ENCODE assay signal across 8 cellular contexts in the genomic region with DNA sequence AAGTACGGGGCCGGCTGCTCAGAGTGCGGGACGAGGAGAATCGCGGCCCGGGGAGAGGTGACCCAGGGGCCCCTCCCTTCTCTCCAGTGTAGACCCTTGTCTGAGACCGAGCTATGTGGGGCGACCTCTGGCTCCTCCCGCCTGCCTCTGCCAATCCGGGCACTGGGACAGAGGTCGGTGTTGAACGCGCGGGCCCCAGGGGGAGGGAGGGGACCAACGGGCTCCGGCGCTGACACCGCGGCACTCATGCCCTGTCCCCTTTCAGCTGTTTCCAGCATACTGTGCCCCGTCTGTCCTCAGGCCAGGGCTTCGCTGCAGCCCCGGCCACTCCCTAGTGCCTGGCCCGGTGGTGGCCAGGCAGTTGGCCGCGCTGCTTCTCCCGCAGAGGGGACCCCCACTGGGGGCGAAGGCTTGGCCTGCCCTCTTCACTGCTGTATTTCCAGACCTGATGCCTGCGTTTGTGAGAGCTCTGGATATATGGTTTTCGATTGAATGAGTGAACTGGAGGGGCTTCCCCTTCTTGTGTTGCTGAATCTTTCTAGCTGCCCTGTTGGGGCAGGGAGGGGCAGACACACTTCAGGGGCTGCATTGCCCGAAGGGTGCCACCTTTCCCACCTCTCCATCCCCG. TPM values are rescaled to one million over a fixed set of nuclear protein-coding genes. Genes with fewer than 3 reads are reported as not detected.
DNase-seq lines count a peak whose midpoint lies in the region; ATAC-seq and TF ChIP-seq lines count a peak whose summit lies in the region.

No MANE protein-coding gene starts in this region.

- no peaks in the 10 kb centered on the region for H3K27me3 ChIP-seq in layer of hippocampus (ENCODE audit: control insufficient read depth, insufficient read depth, low read length)

- peaks cover 55% of the 10 kb centered on the region for H3K4me1 Mint-ChIP-seq in central memory CD8-positive, alpha-beta T cell

- peaks cover 41% of the 10 kb centered on the region for H3K36me3 Mint-ChIP-seq in central memory CD8-positive, alpha-beta T cell (ENCODE audit: insufficient read depth)

- TF ChIP-seq CTCF in GM20000 (IDR thresholded peaks at IDR 0.05; ENCODE audit: extremely low read depth, missing control alignments) (no peak), VCaP (conservative IDR thresholded peaks at IDR 0.05) (no peak)

- no peaks in the 10 kb centered on the region for H3K9me3 Mint-ChIP-seq in central memory CD8-positive, alpha-beta T cell

- H3K27ac ChIP-seq in VCaP (peak overlapping the region; percentile 95), layer of hippocampus (ENCODE audit: low read depth, low read length) (peak overlapping the region; percentile 91)

- H3K4me3 Mint-ChIP-seq in central memory CD8-positive, alpha-beta T cell = peak overlapping the region; percentile 99

- ATAC-seq in central memory CD8-positive, alpha-beta T cell (replicated peaks; ENCODE audit: extremely low read depth, poor library complexity, severe bottlenecking) = peak; percentile 38

- H3K27me3 Mint-ChIP-seq in central memory CD8-positive, alpha-beta T cell = no peaks in the 10 kb centered on the region

- peak; percentile 17 for DNase-seq in COR-L47 (lab: John Stamatoyannopoulos, UW)
- DNase-seq in GM20000 (ENCODE audit: low spot score) = peak; percentile 71
- DNase-seq in HT1080 (ENCODE audit: low read depth) = peak; percentile 27
- DNase-seq in central memory CD8-positive, alpha-beta T cell (ENCODE audit: low spot score in 2 of 2) = peak in 1 of 2 donors; percentile 13
- DNase-seq in stimulated activated CD4-positive, alpha-beta T cell treated with anti-CD3 and anti-CD28 coated beads, Interleukin-4, amount 100 ng/mL, for 1 hour = peak; percentile 39
- DNase-seq in dedifferentiated amniotic fluid mesenchymal stem cell (ENCODE audit: extremely low spot score) = no peak

- peak overlapping the region; percentile 90 for H3K27ac Mint-ChIP-seq in central memory CD8-positive, alpha-beta T cell (ENCODE audit: low read depth)

RNA-seq across cellular contexts. Expression of a gene that starts 0.8 kb away (rescaled TPM):
- 142 and 172 TPM in 2 replicates for total RNA-seq in HT1080 (2014; rRNA removed; shearing (Covaris generic))
- polyA plus RNA-seq in HT1080 (2015; cell fraction: cytosol; rRNA removed) = 163 and 186 TPM in 2 replicates
- 60.5 and 63.1 TPM in 2 replicates for polyA plus RNA-seq in HT1080 (2015; cell fraction: nucleus; rRNA removed)

RNA-seq across cellular contexts. Expression of a gene that starts 1.0 kb away (rescaled TPM):
- 11.5 and 15.5 TPM in 2 replicates for total RNA-seq in HT1080 (2014; rRNA removed; shearing (Covaris generic))
- 8.0 and 9.2 TPM in 2 replicates for polyA plus RNA-seq in HT1080 (2015; cell fraction: cytosol; rRNA removed)
- polyA plus RNA-seq in HT1080 (2015; cell fraction: nucleus; rRNA removed) = 6.3 and 7.3 TPM in 2 replicates
